ENCODE assay signal across 11 cellular contexts in genomic region chr9:121718063-121718462, GRCh38.
A peak's percentile ranks its signal among the peaks of the same experiment; 100 is the strongest.
DNase-seq lines count a peak whose midpoint lies in the region; ATAC-seq and TF ChIP-seq lines count a peak whose summit lies in the region.
"Had no signal": no experiment of that assay in that cellular context is flagged by ENCODE, and none has a peak within 500 bp of the region (broad histone marks: within the 10 kb centered on the region; RNA-seq: fewer than 3 reads in every experiment).

No MANE protein-coding gene starts in this region.

- TF ChIP-seq POLR2A in lower leg skin (IDR thresholded peaks at IDR 0.05), result no peak

- peak; percentile 86 for DNase-seq in AG20443 (ENCODE audit: low spot score)
- DNase-seq in NCI-H526 (lab: John Stamatoyannopoulos, UW), result peak; percentile 41 to 76
- no peak for DNase-seq in epithelial cell of prostate (ENCODE audit: low read depth, low spot score)
- peak; percentile 24 for DNase-seq in middle frontal gyrus (ENCODE audit: extremely low spot score, low spot score)
- no peak for DNase-seq in T-helper 1 cell
- no peak for DNase-seq in lower leg skin (ENCODE audit: low spot score in 2 of 2)
- DNase-seq: small intestine; stimulated activated naive B cell treated with anti-CD40 and anti-IgM and Interleukin-4, amounts not matched to agents 10 μg/mL and 1 μg/mL and 100 μg/mL, for 72 hours had no signal

- intact Hi-C loops in lower leg skin (cut with DNase I; ENCODE audit: low total_unique reads), result no loop called here

- no peak for ATAC-seq in GM19463 (IDR thresholded peaks at IDR 0.05; ENCODE audit: unreplicated experiment)
- no peak for ATAC-seq in GM18520 (IDR thresholded peaks at IDR 0.05; ENCODE audit: unreplicated experiment)
- ATAC-seq: stimulated activated naive B cell treated with anti-CD40 and anti-IgM and Interleukin-4, amounts not matched to agents 10 μg/mL and 1 μg/mL and 100 μg/mL, for 72 hours had no signal

- H3K27ac ChIP-seq in epithelial cell of prostate, result peak overlapping the region; percentile 73
- H3K27ac ChIP-seq: SJSA1 had no signal

- no peak overlapping the region for H3K4me3 ChIP-seq in lower leg skin (ENCODE audit: low read depth, poor library complexity, severe bottlenecking)
- H3K4me3 ChIP-seq: SJSA1 had no signal

- WGBS in lower leg skin, 2 donors, result 23 to 25% methylated on average over 9 to 15 of the region's 15 CpGs

- TF ChIP-seq CTCF in lower leg skin (IDR thresholded peaks at IDR 0.05), result no peak

Comparison
In these comparisons a context has a peak if more than half of its experiments do, and no peak if none do; other contexts are left out.
1. DNase-seq: peak in AG20443 (single experiment), NCI-H526 (2 of 2) and middle frontal gyrus (single experiment); none in epithelial cell of prostate (single experiment), T-helper 1 cell (0 of 5) and lower leg skin (0 of 2).